Comparison of ENCODE assay signal across 19 cellular contexts in the genomic region with DNA sequence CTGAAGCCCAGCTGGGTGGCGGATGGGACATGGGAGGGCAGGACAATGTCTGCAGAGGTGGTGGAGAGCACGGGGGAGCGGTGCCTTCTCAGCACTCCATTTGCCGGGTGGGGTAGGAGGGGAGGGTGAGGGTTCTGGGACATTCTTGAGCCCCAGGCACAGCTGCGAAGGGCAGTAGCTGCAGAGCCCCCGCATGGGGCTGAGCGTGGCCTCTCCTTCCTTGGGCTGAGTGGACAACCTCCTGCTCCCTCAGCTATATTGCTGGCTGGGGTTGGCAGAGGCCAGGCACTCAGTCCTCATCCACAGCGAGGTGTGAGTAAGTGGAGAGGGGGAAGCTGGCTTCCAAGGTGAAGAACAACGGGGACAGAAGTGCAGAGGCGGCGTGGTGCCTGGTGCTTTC.
"Had no signal": no experiment of that assay in that cellular context is flagged by ENCODE, and none has a peak within 500 bp of the region (broad histone marks: within the 10 kb centered on the region; RNA-seq: fewer than 3 reads in every experiment).

No MANE protein-coding gene starts in this region.

- H3K4me2 ChIP-seq: hepatocyte had no signal

- ATAC-seq: activated T-cell treated with anti-CD3 and anti-CD28 coated beads, Interleukin-2, amount 50 U/mL, for 72 hours; body of pancreas; WTC11 had no signal

- H3K9me3 Mint-ChIP-seq: activated CD4-positive, alpha-beta T cell treated with anti-CD3 and anti-CD28 coated beads, Interleukin-2, amount 10 ng/mL, durations not matched to agents 24 days and 14 days; activated T-cell treated with anti-CD3 and anti-CD28 coated beads, Interleukin-2, amount 50 U/mL, for 72 hours; natural killer cell treated with Interleukin-12 subunit alpha and Interleukin-12 subunit beta and Interleukin-15 and Interleukin-18, amount 100 ng/mL, for 72 hours; WTC11 had no signal

- H3K27me3 Mint-ChIP-seq: activated naive CD8-positive, alpha-beta T cell had no signal

- H3K4me1 Mint-ChIP-seq: activated CD4-positive, alpha-beta T cell treated with anti-CD3 and anti-CD28 coated beads, Interleukin-2, amount 10 ng/mL, durations not matched to agents 24 days and 14 days; WTC11 had no signal

- H2AFZ ChIP-seq: hepatocyte had no signal

- H3K27me3 ChIP-seq: body of pancreas, esophagus muscularis mucosa, hepatocyte, left lung, ovary, tibial nerve had no signal

- H3K36me3 Mint-ChIP-seq: activated naive CD8-positive, alpha-beta T cell; natural killer cell treated with Interleukin-12 subunit alpha and Interleukin-12 subunit beta and Interleukin-15 and Interleukin-18, amount 100 ng/mL, for 72 hours; WTC11 had no signal

- H3K36me3 ChIP-seq: esophagus muscularis mucosa, left lung, ovary, tibial nerve had no signal

- H3K27ac ChIP-seq: body of pancreas, coronary artery, esophagus muscularis mucosa, hepatocyte, left lung, ovary had no signal

- H3K4me1 ChIP-seq: left lung had no signal

- H3K4me3 ChIP-seq: body of pancreas, coronary artery, esophagus muscularis mucosa, hepatocyte, left lung, ovary, tibial nerve had no signal

- H3K9me3 ChIP-seq: body of pancreas, esophagus muscularis mucosa, left lung, ovary, tibial nerve had no signal

- H3K4me3 Mint-ChIP-seq: activated CD4-positive, alpha-beta T cell treated with anti-CD3 and anti-CD28 coated beads, Interleukin-2, amount 10 ng/mL, durations not matched to agents 24 days and 14 days; activated naive CD8-positive, alpha-beta T cell; activated T-cell treated with anti-CD3 and anti-CD28 coated beads, Interleukin-2, amount 50 U/mL, for 72 hours; natural killer cell treated with Interleukin-12 subunit alpha and Interleukin-12 subunit beta and Interleukin-15 and Interleukin-18, amount 100 ng/mL, for 72 hours; WTC11 had no signal

- DNase-seq: activated CD4-positive, alpha-beta T cell treated with anti-CD3 and anti-CD28 coated beads, Interleukin-2, amount 10 ng/mL, durations not matched to agents 24 days and 14 days; activated CD8-positive, alpha-beta memory T cell treated with anti-CD3 and anti-CD28 coated beads, Interleukin-2, amount 50 U/mL, for 48 hours; activated gamma-delta T cell; activated T-cell treated with anti-CD3 and anti-CD28 coated beads, Interleukin-2, amount 50 U/mL, for 72 hours; amygdala; body of pancreas; central memory CD4-positive, alpha-beta T cell; islet precursor cell; left lung; stimulated activated CD4-positive, alpha-beta T cell treated with anti-CD3 and anti-CD28 coated beads, Interleukin-4, amount 100 ng/mL, for 4 hours had no signal

- H3K27ac Mint-ChIP-seq: activated CD4-positive, alpha-beta T cell treated with anti-CD3 and anti-CD28 coated beads, Interleukin-2, amount 10 ng/mL, durations not matched to agents 24 days and 14 days; activated naive CD8-positive, alpha-beta T cell; activated T-cell treated with anti-CD3 and anti-CD28 coated beads, Interleukin-2, amount 50 U/mL, for 72 hours; natural killer cell treated with Interleukin-12 subunit alpha and Interleukin-12 subunit beta and Interleukin-15 and Interleukin-18, amount 100 ng/mL, for 72 hours; WTC11 had no signal

- FAIRE-seq: TTC549 had no signal

- H3K79me2 ChIP-seq: hepatocyte had no signal
